Comparison of ENCODE assay signal across 1 cellular context in genomic region chr16:50502616-50503000, GRCh38.
TF ChIP-seq lines count a peak whose summit lies in the region.

No MANE protein-coding gene starts in this region.

TF ChIP-seq in HepG2, 621 proteins besides CTCF, POLR2A, EP300 and RAD21 (continued from another document and continues in another):
- TF ChIP-seq ARID5B (CRISPR knock-in tag; IDR thresholded peaks at IDR 0.05) (peak; percentile 73; the same call in 1 of the 2 replicates), ZBTB43 (CRISPR knock-in tag; conservative IDR thresholded peaks at IDR 0.05) (peak; percentile 20; the same call in 1 of the 2 replicates), ZBTB7B (CRISPR knock-in tag; IDR thresholded peaks at IDR 0.05) (peak; percentile 66; the same call in 1 of the 2 replicates), ELF1 (CRISPR knock-in tag; IDR thresholded peaks at IDR 0.05) (0 out of 2 replicates have a peak, but pooled peaks have one; percentile 19), PAXIP1 (CRISPR knock-in tag; conservative IDR thresholded peaks at IDR 0.05) (peak; percentile 69), FOSL2 (CRISPR knock-in tag; IDR thresholded peaks at IDR 0.05) (peak; percentile 83), ISL2 (CRISPR knock-in tag; IDR thresholded peaks at IDR 0.05) (no peak), GABPA (IDR thresholded peaks at IDR 0.05; ENCODE audit: low read depth, low read length) (no peak), GABPA (CRISPR knock-in tag; IDR thresholded peaks at IDR 0.05; ENCODE audit: low read depth) (peak; percentile 18; the same call in 1 of the 2 replicates), ZBED4 (CRISPR knock-in tag; IDR thresholded peaks at IDR 0.05; ENCODE audit: borderline replicate concordance) (0 out of 2 replicates have a peak, but pooled peaks have one; percentile 28), ELF3 (CRISPR knock-in tag; IDR thresholded peaks at IDR 0.05) (peak; percentile 90), SOX13 (IDR thresholded peaks at IDR 0.05) (0 out of 2 replicates have a peak, but pooled peaks have one; percentile 10), SOX13 (CRISPR knock-in tag; conservative IDR thresholded peaks at IDR 0.05 in 1 of 2, IDR thresholded peaks at IDR 0.05 in 1 of 2) (0 out of 4 replicates have a peak, but pooled peaks of 1 of the 2 experiments have one; percentile 50), REST (IDR thresholded peaks at IDR 0.05; ENCODE audit: borderline replicate concordance in 1 of 2, low read depth in 1 of 2, low read length in 2 of 2) (peak in 1 of 2 experiments; percentile 39; a peak in 1 of 4 replicates), REPIN1 (CRISPR knock-in tag; IDR thresholded peaks at IDR 0.05; ENCODE audit: borderline replicate concordance, low read depth) (no peak), TEAD3 (CRISPR knock-in tag; optimal IDR thresholded peaks at IDR 0.05; ENCODE audit: borderline replicate concordance) (peak; percentile 75), KMT2A (CRISPR knock-in tag; IDR thresholded peaks at IDR 0.05) (no peak), RFXANK (CRISPR knock-in tag; IDR thresholded peaks at IDR 0.05) (no peak), ONECUT2 (CRISPR knock-in tag; IDR thresholded peaks at IDR 0.05) (no peak), ZNF317 (CRISPR knock-in tag; IDR thresholded peaks at IDR 0.05) (peak; percentile 81; the same call in 1 of the 2 replicates), HNF4A (CRISPR knock-in tag; IDR thresholded peaks at IDR 0.05) (peak; percentile 64), SKIL (CRISPR knock-in tag; IDR thresholded peaks at IDR 0.05; ENCODE audit: borderline replicate concordance) (peak; percentile 35; the same call in 1 of the 2 replicates), ZNF691 (CRISPR knock-in tag; IDR thresholded peaks at IDR 0.05; ENCODE audit: borderline replicate concordance, low read depth) (no peak), FOXJ3 (CRISPR knock-in tag; IDR thresholded peaks at IDR 0.05; ENCODE audit: borderline replicate concordance) (no peak), ZNF878 (CRISPR knock-in tag; IDR thresholded peaks at IDR 0.05) (no peak), POLR2G (IDR thresholded peaks at IDR 0.05; ENCODE audit: low read depth, low read length) (no peak), YEATS2 (CRISPR knock-in tag; IDR thresholded peaks at IDR 0.05; ENCODE audit: borderline replicate concordance) (no peak), ZNF710 (CRISPR knock-in tag; IDR thresholded peaks at IDR 0.05; ENCODE audit: borderline replicate concordance) (0 out of 2 replicates have a peak, but pooled peaks have one; percentile 8)
